ENCODE assay signal across 28 cellular contexts in the genomic region with DNA sequence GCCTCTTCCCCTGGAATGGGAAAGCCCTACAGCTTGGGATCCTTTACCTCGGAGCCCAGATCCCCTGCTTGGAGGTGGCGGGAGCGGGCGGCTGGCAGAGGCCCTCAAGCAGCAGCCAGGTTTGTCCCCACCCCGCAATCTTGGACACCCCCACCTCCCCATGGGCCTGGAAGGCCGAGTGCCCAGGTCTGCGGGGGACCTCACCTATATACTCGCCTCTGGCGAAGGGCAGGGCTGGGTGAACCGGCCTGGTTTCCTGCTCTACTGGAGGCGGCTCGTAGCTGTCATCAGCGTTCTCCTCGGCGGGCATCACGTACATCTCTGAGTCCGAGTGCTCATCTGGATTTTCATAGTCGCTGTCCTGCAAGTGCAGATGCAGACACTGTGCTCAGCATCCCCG. TPM values are rescaled to one million over a fixed set of nuclear protein-coding genes. Genes with fewer than 3 reads are reported as not detected.
DNase-seq lines count a peak whose midpoint lies in the region; ATAC-seq, FAIRE-seq and TF ChIP-seq lines count a peak whose summit lies in the region.
"Had no signal": no experiment of that assay in that cellular context is flagged by ENCODE, and none has a peak within 500 bp of the region (broad histone marks: within the 10 kb centered on the region; RNA-seq: fewer than 3 reads in every experiment).

No MANE protein-coding gene starts in this region.

- H3K14ac ChIP-seq in IMR-90 (replicated peaks; ENCODE audit: low read depth, low read length) = no peak overlapping the region
- no peak overlapping the region for H3K14ac ChIP-seq in neuronal stem cell (ENCODE audit: low read length)

- DNase-seq in IMR-90 (no peak), GM12878 (ENCODE audit: low read depth, low spot score) (no peak), islet precursor cell (peak; percentile 51), neuronal stem cell (ENCODE audit: low spot score) (no peak), DMS53 (lab: John Stamatoyannopoulos, UW) (no peak), RPMI8226 (no peak), NCI-H2107 treated with DMSO at 0.1 percent for 48 hours (lab: John Stamatoyannopoulos, UW; ENCODE audit: unreplicated experiment) (no peak)
- DNase-seq in activated CD4-positive, CD25-positive, alpha-beta regulatory T cell treated with anti-CD3 and anti-CD28 coated beads, Interleukin-2, amount 50 U/mL, for 72 hours = no peak
- DNase-seq: 8988T; ACHN; BE2C; Caco-2; Calu3; CD4-positive, alpha-beta T cell; CD8-positive, alpha-beta T cell; DMS79; DND-41; EL; GDM1 had no signal

- no peak overlapping the region for H2BK15ac ChIP-seq in IMR-90 (ENCODE audit: low read depth, low read length)
- no peak overlapping the region for H2BK15ac ChIP-seq in neuronal stem cell (ENCODE audit: low read length)

- H4K20me1 ChIP-seq in IMR-90 (ENCODE audit: insufficient read depth, low read length) (no peaks in the 10 kb centered on the region), GM12878 (ENCODE audit: control insufficient read depth, insufficient read depth) (no peaks in the 10 kb centered on the region)

- dilution Hi-C loops in IMR-90 (cut with HindIII; ENCODE audit: low sequenced_read_pairs, unreplicated experiment) = no loop called here

- FAIRE-seq in GM12878 (lab: Jason Lieb, UNC) = no peak
- FAIRE-seq: A204.1, D721Med, GM12891 had no signal

- ATAC-seq in IMR-90 (ENCODE audit: low read depth) (no peak), GM12878 (no peak)
- ATAC-seq: CD8-positive, alpha-beta T cell had no signal

- H3K27me3 ChIP-seq in IMR-90 (ENCODE audit: control insufficient read depth, insufficient read depth, low read length) = no peaks in the 10 kb centered on the region; the same call in 1 of the 2 replicates
- H3K27me3 ChIP-seq in GM12878 (replicated peaks in 1 of 2; ENCODE audit: control insufficient read depth in 2 of 2, insufficient read depth in 2 of 2, low read length in 1 of 2) = no peaks in the 10 kb centered on the region
- H3K27me3 ChIP-seq in neuronal stem cell (ENCODE audit: control insufficient read depth in 3 of 3, insufficient read depth in 3 of 3, low read depth in 1 of 3, low read length in 3 of 3) = peaks cover 0 to 13% (median 0%) of the 10 kb centered on the region in 3 experiments
- H3K27me3 ChIP-seq: BE2C; BLaER1 treated with 17β-estradiol and CSF1 and Interleukin-3, amounts not matched to agents 10 nM and 100 nM had no signal

- BruUV-seq in IMR-90 (replicated peaks; lab: Mats Ljungman, UMichigan) = no TSS peak
- no TSS peak for BruUV-seq in GM12878 (replicated peaks; lab: Mats Ljungman, UMichigan)

- no peak overlapping the region for H3K4me3 ChIP-seq in IMR-90 (ENCODE audit: insufficient read depth, low read depth, low read length)
- H3K4me3 ChIP-seq in GM12878 = no peak overlapping the region
- H3K4me3 ChIP-seq in neuronal stem cell (ENCODE audit: low read length in 2 of 2) = no peak overlapping the region
- H3K4me3 ChIP-seq: BLaER1 treated with 17β-estradiol and CSF1 and Interleukin-3, amounts not matched to agents 10 nM and 100 nM had no signal

- no peak overlapping the region for H2AK9ac ChIP-seq in IMR-90 (replicated peaks; ENCODE audit: low read depth, low read length, poor library complexity)

- H4K8ac ChIP-seq in IMR-90 (ENCODE audit: low read depth in 2 of 2, low read length in 2 of 2) = no peak overlapping the region
- no peak overlapping the region for H4K8ac ChIP-seq in neuronal stem cell (ENCODE audit: low read depth, low read length)

- H2BK12ac ChIP-seq in neuronal stem cell (ENCODE audit: low read length) = no peak overlapping the region

- SMC1A ChIA-PET in GM12878 (lab: Charles Lee; ENCODE audit: uncharacterized antibody, unreplicated experiment) = interaction anchor here (1.9 to 12.1 kb wide), 3 partner anchors 43 to 107 kb away, joined by 7 to 424 read pairs (median 123); a partner anchor contains a TSS

- in situ Hi-C loops in IMR-90 (cut with MboI; ENCODE audit: low sequenced_read_pairs) (no loop called here), GM12878 (cut with MboI) (loop anchor here (5.0 kb wide), 1 partner anchor 70 kb away; no protein-coding TSS in a partner anchor)

- H3K27ac ChIP-seq in IMR-90 (ENCODE audit: insufficient read depth, low read length) (no peak overlapping the region), GM12878 (ENCODE audit: control insufficient read depth, insufficient read depth) (no peak overlapping the region), neuronal stem cell (replicated peaks; ENCODE audit: low read length) (no peak overlapping the region)
- H3K27ac ChIP-seq: C4-2B had no signal

- no peaks in the 10 kb centered on the region for H3K9me1 ChIP-seq in IMR-90 (ENCODE audit: insufficient read depth, low read length)

- H2AFZ ChIP-seq in IMR-90 (replicated peaks; ENCODE audit: low read length, poor library complexity) (peak overlapping the region; percentile 49), GM12878 (ENCODE audit: control insufficient read depth, low read depth, low read length) (no peak overlapping the region), neuronal stem cell (ENCODE audit: low read length) (no peak overlapping the region)

- H3K9ac ChIP-seq in IMR-90 (ENCODE audit: low read depth, low read length) (no peak overlapping the region), GM12878 (ENCODE audit: control insufficient read depth, insufficient read depth, low read length) (no peak overlapping the region), neuronal stem cell (ENCODE audit: low read depth, low read length, poor library complexity) (no peak overlapping the region)

- no peaks in the 10 kb centered on the region for H3K79me1 ChIP-seq in IMR-90 (ENCODE audit: low read depth in 1 of 2, low read length in 2 of 2)
- no peaks in the 10 kb centered on the region for H3K79me1 ChIP-seq in neuronal stem cell (ENCODE audit: low read depth, low read length)

- H2AK5ac ChIP-seq in IMR-90 (ENCODE audit: low read depth, low read length) (no peak overlapping the region), neuronal stem cell (ENCODE audit: low read depth, low read length) (no peak overlapping the region)

- CTCF ChIA-PET in IMR-90 (lab: Yijun Ruan, JAX) = no interaction called here
- CTCF ChIA-PET in GM12878 (lab: Yijun Ruan, JAX) = interaction anchor here (0.6 to 23.4 kb wide), 5 partner anchors 19 to 538 kb away, joined by 3 to 790 read pairs (median 4); no protein-coding TSS in a partner anchor

- H4K5ac ChIP-seq in IMR-90 (ENCODE audit: low read depth, low read length) = no peak overlapping the region

- H2BK120ac ChIP-seq in IMR-90 (ENCODE audit: low read depth, low read length) = no peak overlapping the region
- no peak overlapping the region for H2BK120ac ChIP-seq in neuronal stem cell (ENCODE audit: low read depth, low read length)

- peaks cover 6% of the 10 kb centered on the region for H3K79me2 ChIP-seq in GM12878 (ENCODE audit: control insufficient read depth, insufficient read depth, low read length)

- POLR2A ChIA-PET in IMR-90 (lab: Charles Lee; ENCODE audit: unreplicated experiment) (no interaction called here), GM12878 (lab: Charles Lee) (no interaction called here)

- no peak overlapping the region for H2BK5ac ChIP-seq in IMR-90 (ENCODE audit: low read depth, low read length, poor library complexity, severe bottlenecking)
- no peak overlapping the region for H2BK5ac ChIP-seq in neuronal stem cell (ENCODE audit: low read length)

- H3K4me1 ChIP-seq in IMR-90 (ENCODE audit: control insufficient read depth, insufficient read depth, low read length) = no peaks in the 10 kb centered on the region
- peaks cover 9% of the 10 kb centered on the region for H3K4me1 ChIP-seq in GM12878 (ENCODE audit: control insufficient read depth, insufficient read depth, low read length)
- H3K4me1 ChIP-seq in neuronal stem cell (ENCODE audit: control insufficient read depth in 2 of 2, insufficient read depth in 1 of 2, low read depth in 1 of 2, low read length in 2 of 2) = no peaks in the 10 kb centered on the region
- H3K4me1 ChIP-seq: BE2C had no signal

- H4K91ac ChIP-seq in IMR-90 (ENCODE audit: insufficient read depth, low read depth, low read length) (no peak overlapping the region), neuronal stem cell (ENCODE audit: low read depth, low read length, poor library complexity) (no peak overlapping the region)

- H2BK20ac ChIP-seq in IMR-90 (ENCODE audit: low read depth, low read length) = no peak overlapping the region

- TF ChIP-seq POLR2A in IMR-90 (IDR thresholded peaks at IDR 0.05; ENCODE audit: low read depth, low read length) = no peak
- TF ChIP-seq POLR2A in GM12878 (IDR thresholded peaks at IDR 0.05; ENCODE audit: low read depth, low read length) = peak; percentile 58; the same call in 1 of the 2 replicates

- H3K36me3 ChIP-seq in IMR-90 (ENCODE audit: control insufficient read depth, insufficient read depth, low read length) (no peaks in the 10 kb centered on the region), GM12878 (ENCODE audit: control insufficient read depth in 2 of 2, insufficient read depth in 2 of 2, low read length in 1 of 2) (peaks cover 36 to 62% of the 10 kb centered on the region in 2 experiments), neuronal stem cell (replicated peaks in 1 of 2; ENCODE audit: control insufficient read depth in 2 of 2, insufficient read depth in 2 of 2, low read length in 2 of 2) (no peaks in the 10 kb centered on the region)
- H3K36me3 ChIP-seq: BE2C had no signal

- H3K9me3 ChIP-seq in IMR-90 (ENCODE audit: control insufficient read depth, insufficient read depth, low read length) (no peaks in the 10 kb centered on the region), GM12878 (replicated peaks; ENCODE audit: control insufficient read depth, insufficient read depth, low read length) (no peaks in the 10 kb centered on the region), neuronal stem cell (replicated peaks in 1 of 2; ENCODE audit: control insufficient read depth in 2 of 2, insufficient read depth in 1 of 2, low read depth in 1 of 2, low read length in 2 of 2) (no peaks in the 10 kb centered on the region)
- H3K9me3 ChIP-seq: BE2C; BLaER1 treated with 17β-estradiol and CSF1 and Interleukin-3, amounts not matched to agents 10 nM and 100 nM; Caco-2 had no signal

- H3K4me2 ChIP-seq in IMR-90 (ENCODE audit: low read depth, low read length) (no peak overlapping the region), GM12878 (ENCODE audit: control insufficient read depth, insufficient read depth) (no peak overlapping the region), neuronal stem cell (ENCODE audit: insufficient read depth, low read length, poor library complexity, severe bottlenecking) (no peak overlapping the region)

- RAD21 ChIA-PET in GM12878 (lab: Charles Lee; ENCODE audit: unreplicated experiment) = interaction anchor here (0.8 to 14.2 kb wide), 5 partner anchors 40 to 210 kb away, joined by 3 to 428 read pairs (median 5); a partner anchor contains a TSS

- 72% methylated on average over 12 of the region's 19 CpGs; no CpG with 5 or more reads in 1 of the 2 experiments for WGBS in IMR-90 (ENCODE audit: extremely low coverage in 2 of 2, insufficient read length in 1 of 2), 2 experiments
- 93% methylated on average over 18 of the region's 19 CpGs for WGBS in GM12878 (ENCODE audit: insufficient coverage, insufficient replicate concordance, low lambda C conversion rate, missing lambda C conversion rate)
- no CpG with 5 or more reads among the region's 19 CpGs for WGBS in neuronal stem cell (ENCODE audit: extremely low coverage in 2 of 2, insufficient read length in 2 of 2, insufficient replicate concordance in 1 of 2), 2 donors

- intact Hi-C loops in IMR-90 (cut with micrococcal nuclease) = no loop called here
- intact Hi-C loops in GM12878 (cut with micrococcal nuclease; ENCODE audit: unreplicated experiment) = no loop called here

- H3K23ac ChIP-seq in IMR-90 (ENCODE audit: low read depth, low read length) (no peak overlapping the region), neuronal stem cell (ENCODE audit: low read depth, low read length, poor library complexity) (peak overlapping the region; percentile 26)

- TF ChIP-seq CTCF in IMR-90 (conservative IDR thresholded peaks at IDR 0.05; ENCODE audit: low read depth, low read length) (no peak), GM12878 (IDR thresholded peaks at IDR 0.05 in 2 of 3, conservative IDR thresholded peaks at IDR 0.05 in 1 of 3; ENCODE audit: control insufficient read depth in 2 of 3, extremely low read depth in 1 of 3, insufficient read depth in 1 of 3, low read depth in 3 of 3, low read length in 3 of 3) (no peak)

- H3K56ac ChIP-seq in IMR-90 (ENCODE audit: extremely low read depth, insufficient read depth, low read length) = no peak overlapping the region

- no peak overlapping the region for H3K4ac ChIP-seq in IMR-90 (ENCODE audit: low read depth, low read length)
- H3K4ac ChIP-seq in neuronal stem cell (ENCODE audit: low read length) = no peak overlapping the region

- no peak overlapping the region for H3K18ac ChIP-seq in IMR-90 (ENCODE audit: low read depth, low read length)
- H3K18ac ChIP-seq in neuronal stem cell (ENCODE audit: low read length) = no peak overlapping the region

- TF ChIP-seq RAD21 in IMR-90 (IDR thresholded peaks at IDR 0.05; ENCODE audit: low read length) (no peak), GM12878 (IDR thresholded peaks at IDR 0.05; ENCODE audit: insufficient read depth, low read depth, low read length) (no peak)

- TF ChIP-seq EP300 in GM12878 (IDR thresholded peaks at IDR 0.05; ENCODE audit: borderline replicate concordance in 1 of 2, control insufficient read depth in 1 of 2, low read depth in 2 of 2, low read length in 2 of 2) = no peak

RNA-seq across cellular contexts. Expression of a gene that starts 44.2 kb away (rescaled TPM):
- total RNA-seq in IMR-90 (2012; rRNA removed) = not detected in 2 replicates
- polyA plus RNA-seq in IMR-90 (2012; rRNA removed) = not detected in 2 replicates
- polyA plus RNA-seq in IMR-90 (2012; cell fraction: cytosol; rRNA removed) = not detected in 2 replicates
- polyA plus RNA-seq in IMR-90 (2012; cell fraction: nucleus; rRNA removed; ENCODE audit: low replicate concordance) = not detected in 2 replicates
- 275 and 310 TPM in 2 replicates for total RNA-seq in GM12878 (2013; cell fraction: nucleolus; rRNA removed)
- total RNA-seq in GM12878 (2014; rRNA removed) = 113 and 114 TPM in 2 replicates
- 121 and 122 TPM in 2 replicates for total RNA-seq in GM12878 (2014; rRNA removed; fragmentation: Illumina TruSeq; extraction: Trizol)
- 103 and 107 TPM in 2 replicates for total RNA-seq in GM12878 (2021)
- polyA plus RNA-seq in GM12878 (2011; ENCODE audit: low read depth) = 81.4 TPM
- polyA plus RNA-seq in GM12878 (2011; rRNA removed) = 58.9 and 84.8 TPM in 2 replicates
- polyA plus RNA-seq in GM12878 (2011; cell fraction: cytosol; rRNA removed) = 43.9 and 56.1 TPM in 2 replicates
- polyA plus RNA-seq in GM12878 (2011; cell fraction: nucleus; rRNA removed) = 198 and 209 TPM in 2 replicates
- 105 and 141 TPM in 2 replicates for polyA plus RNA-seq in GM12878 (2012)
- 156 and 162 TPM in 2 replicates for polyA plus RNA-seq in GM12878 (2014; fragmentation: Illumina TruSeq; extraction: Trizol)
- polyA plus RNA-seq in GM12878 (2014; fragmentation: Nextera tagmentation; extraction: Ambion mirVana) = 100 to 1,000 TPM; 165 to 201 TPM
- 75.0 and 79.5 TPM in 2 replicates for polyA plus RNA-seq in GM12878 (2014; rRNA removed)
- polyA plus RNA-seq in GM12878 (2016; fragmentation: Nextera tagmentation; extraction: Ambion mirVana) = 100 to 1,000 TPM; 156 to 158 TPM
- 60.2 and 69.3 TPM in 2 replicates for polyA minus RNA-seq in GM12878 (2011; rRNA and poly(A)+ RNA removed)
- polyA minus RNA-seq in GM12878 (2011; cell fraction: cytosol; rRNA and poly(A)+ RNA removed) = 31.5 and 35.9 TPM in 2 replicates
- 126 and 166 TPM in 2 replicates for polyA minus RNA-seq in GM12878 (2011; cell fraction: nucleus; rRNA and poly(A)+ RNA removed)
- not detected for polyA plus RNA-seq in neuronal stem cell (2013, experiment 1 of 2)
- polyA plus RNA-seq in neuronal stem cell (2013, experiment 2 of 2) = not detected
- total RNA-seq: A673; CD4-positive, alpha-beta T cell; Daoy; G401 had no signal
- polyA plus RNA-seq: AG04450 had no signal

Comparison
In these comparisons a context has a peak if more than half of its experiments do, and no peak if none do; other contexts are left out.
1. RNA of a gene that starts 44.2 kb away (total RNA-seq): 103 to 310 TPM in GM12878; not detected in IMR-90; every median in the first group is over 100 times any median in the second.